Comparison of ENCODE assay signal across 9 cellular contexts in genomic region chr12:12505544-12506501, GRCh38. TPM values are rescaled to one million over a fixed set of nuclear protein-coding genes. Genes with fewer than 3 reads are reported as not detected.
A peak's percentile ranks its signal among the peaks of the same experiment; 100 is the strongest.
DNase-seq lines count a peak whose midpoint lies in the region; ATAC-seq and TF ChIP-seq lines count a peak whose summit lies in the region.
"Had no signal": no experiment of that assay in that cellular context is flagged by ENCODE, and none has a peak within 500 bp of the region (broad histone marks: within the 10 kb centered on the region; RNA-seq: fewer than 3 reads in every experiment).

No MANE protein-coding gene starts in this region.

- no peaks in the 10 kb centered on the region for H3K36me3 ChIP-seq in hepatocyte (replicated peaks; ENCODE audit: insufficient read depth, low read depth)
- H3K36me3 ChIP-seq in SJCRH30 = no peaks in the 10 kb centered on the region

- TF ChIP-seq CTCF in hepatocyte (IDR thresholded peaks at IDR 0.05; ENCODE audit: poor library complexity) = no peak

- H3K9me3 ChIP-seq in hepatocyte (ENCODE audit: low read depth) = no peaks in the 10 kb centered on the region
- H3K9me3 ChIP-seq in SJCRH30 (replicated peaks) = no peaks in the 10 kb centered on the region

- H4K20me1 ChIP-seq in hepatocyte (ENCODE audit: insufficient read depth, poor library complexity, severe bottlenecking) = no peaks in the 10 kb centered on the region

- peaks cover 74% of the 10 kb centered on the region for H3K4me1 Mint-ChIP-seq in activated naive CD8-positive, alpha-beta T cell treated with anti-CD3 and anti-CD28 coated beads for 36 hours
- peaks cover 63% of the 10 kb centered on the region for H3K4me1 Mint-ChIP-seq in stimulated activated naive CD8-positive, alpha-beta T cell treated with anti-CD3 and anti-CD28 coated beads, Interleukin-15, Interleukin-2, amounts not matched to agents 100 ng/mL and 50 ng/mL, for 24 hours (ENCODE audit: low read depth)
- H3K4me1 Mint-ChIP-seq: naive B cell had no signal

- peak overlapping the region; percentile 82 for H3K27ac ChIP-seq in hepatocyte
- no peak overlapping the region for H3K27ac ChIP-seq in SJCRH30

- 33% methylated on average over 11 of the region's 11 CpGs for whole genome bisulfite sequencing in hepatocyte (ENCODE audit: low lambda C conversion rate, missing lambda C conversion rate)

- no peaks in the 10 kb centered on the region for H3K9me2 ChIP-seq in hepatocyte (replicated peaks; ENCODE audit: insufficient read depth)

- H3K27me3 Mint-ChIP-seq in activated naive CD8-positive, alpha-beta T cell treated with anti-CD3 and anti-CD28 coated beads for 36 hours = no peaks in the 10 kb centered on the region
- no peaks in the 10 kb centered on the region for H3K27me3 Mint-ChIP-seq in stimulated activated naive CD8-positive, alpha-beta T cell treated with anti-CD3 and anti-CD28 coated beads, Interleukin-15, Interleukin-2, amounts not matched to agents 100 ng/mL and 50 ng/mL, for 24 hours

- H3K27ac Mint-ChIP-seq in activated naive CD8-positive, alpha-beta T cell treated with anti-CD3 and anti-CD28 coated beads for 36 hours = peak overlapping the region; percentile 98
- peak overlapping the region; percentile 99 for H3K27ac Mint-ChIP-seq in stimulated activated naive CD8-positive, alpha-beta T cell treated with anti-CD3 and anti-CD28 coated beads, Interleukin-15, Interleukin-2, amounts not matched to agents 100 ng/mL and 50 ng/mL, for 24 hours
- H3K27ac Mint-ChIP-seq: naive B cell had no signal

- peak overlapping the region; percentile 68 for H3K4me2 ChIP-seq in hepatocyte

- DNase-seq in Ammon's horn (ENCODE audit: low spot score) = peak; percentile 54
- DNase-seq in activated naive CD8-positive, alpha-beta T cell treated with anti-CD3 and anti-CD28 coated beads for 36 hours = peak; percentile 36
- peak; percentile 37 for DNase-seq in hepatocyte (ENCODE audit: low spot score)
- DNase-seq in NCI-H748 treated with DMSO at 0.1 percent for 48 hours (lab: John Stamatoyannopoulos, UW) = no peak
- DNase-seq in SJCRH30 = no peak
- DNase-seq: naive B cell had no signal

- ATAC-seq in GM18909 (IDR thresholded peaks at IDR 0.05; ENCODE audit: poor library complexity, unreplicated experiment) (peak; percentile 83), HG03097 (IDR thresholded peaks at IDR 0.05; ENCODE audit: low FRiP score, unreplicated experiment) (peak; percentile 55)

- H3K36me3 Mint-ChIP-seq in activated naive CD8-positive, alpha-beta T cell treated with anti-CD3 and anti-CD28 coated beads for 36 hours = peaks cover 32% of the 10 kb centered on the region
- peaks cover 31% of the 10 kb centered on the region for H3K36me3 Mint-ChIP-seq in stimulated activated naive CD8-positive, alpha-beta T cell treated with anti-CD3 and anti-CD28 coated beads, Interleukin-15, Interleukin-2, amounts not matched to agents 100 ng/mL and 50 ng/mL, for 24 hours (ENCODE audit: low read depth)
- H3K36me3 Mint-ChIP-seq: naive B cell had no signal

- H3K4me1 ChIP-seq in hepatocyte (ENCODE audit: insufficient read depth) (peaks cover 33% of the 10 kb centered on the region), SJCRH30 (no peaks in the 10 kb centered on the region)

- H3K27me3 ChIP-seq in hepatocyte = no peaks in the 10 kb centered on the region
- no peaks in the 10 kb centered on the region for H3K27me3 ChIP-seq in SJCRH30

- peak overlapping the region; percentile 61 for H3K4me3 Mint-ChIP-seq in activated naive CD8-positive, alpha-beta T cell treated with anti-CD3 and anti-CD28 coated beads for 36 hours
- peak overlapping the region; percentile 73 for H3K4me3 Mint-ChIP-seq in stimulated activated naive CD8-positive, alpha-beta T cell treated with anti-CD3 and anti-CD28 coated beads, Interleukin-15, Interleukin-2, amounts not matched to agents 100 ng/mL and 50 ng/mL, for 24 hours
- H3K4me3 Mint-ChIP-seq: naive B cell had no signal

- H2AFZ ChIP-seq in hepatocyte = no peak overlapping the region

- peaks cover 93% of the 10 kb centered on the region for H3K79me2 ChIP-seq in hepatocyte

- H3K4me3 ChIP-seq in hepatocyte = peak overlapping the region; percentile 1
- H3K4me3 ChIP-seq in SJCRH30 = no peak overlapping the region

- no peaks in the 10 kb centered on the region for H3K9me3 Mint-ChIP-seq in activated naive CD8-positive, alpha-beta T cell treated with anti-CD3 and anti-CD28 coated beads for 36 hours
- no peaks in the 10 kb centered on the region for H3K9me3 Mint-ChIP-seq in stimulated activated naive CD8-positive, alpha-beta T cell treated with anti-CD3 and anti-CD28 coated beads, Interleukin-15, Interleukin-2, amounts not matched to agents 100 ng/mL and 50 ng/mL, for 24 hours
- H3K9me3 Mint-ChIP-seq: naive B cell had no signal

RNA-seq across cellular contexts. Expression of gene DUSP16, which starts 56.8 kb away (rescaled TPM):
- 10 to 100 TPM; 21.6 to 24.4 TPM for total RNA-seq in activated naive CD8-positive, alpha-beta T cell treated with anti-CD3 and anti-CD28 coated beads for 36 hours
- total RNA-seq in hepatocyte = 74.1 and 78.0 TPM in 2 replicates
- 13.4 and 14.3 TPM in 2 replicates for polyA plus RNA-seq in hepatocyte
- 5.0 and 5.3 TPM in 2 replicates for total RNA-seq in SJCRH30 (2014; rRNA removed; shearing (Covaris generic))

Comparison
In these comparisons a context has a peak if more than half of its experiments do, and no peak if none do; other contexts are left out.
1. DNase-seq: peak in Ammon's horn (single experiment), activated naive CD8-positive, alpha-beta T cell treated with anti-CD3 and anti-CD28 coated beads for 36 hours (single experiment) and hepatocyte (single experiment); none in NCI-H748 treated with DMSO at 0.1 percent for 48 hours (single experiment) and SJCRH30 (0 of 2).